Comparison of ENCODE assay signal across 11 cellular contexts in the genomic region with DNA sequence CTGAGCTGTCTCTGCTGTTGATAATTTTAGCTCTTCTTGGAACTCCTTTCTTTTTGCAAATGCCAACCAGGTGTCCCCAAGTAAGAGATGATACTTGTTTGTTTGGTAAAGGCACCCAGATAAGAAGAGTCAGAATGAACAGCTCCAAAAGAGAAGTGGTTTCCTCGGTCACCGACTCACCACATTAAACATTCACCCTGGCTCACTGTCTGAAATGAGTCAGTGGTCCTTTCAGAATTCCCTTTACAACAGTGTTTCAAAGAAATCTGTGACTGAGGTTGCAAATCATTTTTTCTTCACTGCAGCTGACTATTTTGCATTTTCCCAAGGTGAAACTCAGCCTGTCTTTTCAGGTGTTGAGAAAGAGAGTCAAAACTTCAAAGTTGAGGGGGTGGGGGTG. TPM values are rescaled to one million over a fixed set of nuclear protein-coding genes. Genes with fewer than 3 reads are reported as not detected.
DNase-seq lines count a peak whose midpoint lies in the region; ATAC-seq and TF ChIP-seq lines count a peak whose summit lies in the region.
"Had no signal": no experiment of that assay in that cellular context is flagged by ENCODE, and none has a peak within 500 bp of the region (broad histone marks: within the 10 kb centered on the region; RNA-seq: fewer than 3 reads in every experiment).

No MANE protein-coding gene starts in this region.

- H3K4me1 Mint-ChIP-seq in CD14-positive monocyte = peaks cover 96% of the 10 kb centered on the region
- peaks cover 85% of the 10 kb centered on the region for H3K4me1 Mint-ChIP-seq in T-helper 1 cell treated with Interleukin-12 subunit alpha and Interleukin-12 subunit beta and Interleukin-4 antibody, amounts not matched to agents 30 μg/mL and 1 μg/mL, for 36 hours (ENCODE audit: low read depth)

- H3K9me3 ChIP-seq in SJCRH30 (replicated peaks) = no peaks in the 10 kb centered on the region

- H3K27me3 Mint-ChIP-seq in CD14-positive monocyte (ENCODE audit: low read depth in 3 of 3) = peaks cover 0 to 2% (median 0%) of the 10 kb centered on the region in 3 donors
- peaks cover 51% of the 10 kb centered on the region for H3K27me3 Mint-ChIP-seq in T-helper 1 cell treated with Interleukin-12 subunit alpha and Interleukin-12 subunit beta and Interleukin-4 antibody, amounts not matched to agents 30 μg/mL and 1 μg/mL, for 36 hours (ENCODE audit: low read depth)

- ATAC-seq in HG02678 (IDR thresholded peaks at IDR 0.05; ENCODE audit: unreplicated experiment) = peak; percentile 21

- peak overlapping the region in 1 of 2 donors; percentile 53 for H3K4me3 Mint-ChIP-seq in CD14-positive monocyte
- peak overlapping the region; percentile 70 for H3K4me3 Mint-ChIP-seq in T-helper 1 cell treated with Interleukin-12 subunit alpha and Interleukin-12 subunit beta and Interleukin-4 antibody, amounts not matched to agents 30 μg/mL and 1 μg/mL, for 36 hours

- no peak for TF ChIP-seq CTCF in CD14-positive monocyte (IDR thresholded peaks at IDR 0.05)

- DNase-seq in CD14-positive monocyte (ENCODE audit: low spot score) (no peak), astrocyte of the hippocampus (ENCODE audit: low read depth, low spot score) (peak; percentile 53), NCI-H1105 treated with DMSO at 0.1 percent for 48 hours (lab: John Stamatoyannopoulos, UW) (no peak), COR-L47 (lab: John Stamatoyannopoulos, UW) (no peak), AML-193 (lab: John Stamatoyannopoulos, UW) (no peak), SJCRH30 (no peak)
- DNase-seq: aorta, midbrain, SHP77 treated with DMSO at 0.1 percent for 48 hours had no signal

- H3K27me3 ChIP-seq in SJCRH30 = no peaks in the 10 kb centered on the region

- peak overlapping the region in 6 of 7 donors; percentile 91 to 97 (median 96) for H3K27ac Mint-ChIP-seq in CD14-positive monocyte
- H3K27ac Mint-ChIP-seq in T-helper 1 cell treated with Interleukin-12 subunit alpha and Interleukin-12 subunit beta and Interleukin-4 antibody, amounts not matched to agents 30 μg/mL and 1 μg/mL, for 36 hours = peak overlapping the region; percentile 89

- intact Hi-C loops in CD14-positive monocyte (cut with micrococcal nuclease) = loop anchor here (5.0 kb wide), 3 partner anchors 78 to 193 kb away; no protein-coding TSS in a partner anchor

- H3K4me3 ChIP-seq in SJCRH30 = no peak overlapping the region

- H3K36me3 Mint-ChIP-seq in CD14-positive monocyte = peaks cover 0 to 5% of the 10 kb centered on the region in 2 donors
- H3K36me3 Mint-ChIP-seq in T-helper 1 cell treated with Interleukin-12 subunit alpha and Interleukin-12 subunit beta and Interleukin-4 antibody, amounts not matched to agents 30 μg/mL and 1 μg/mL, for 36 hours (ENCODE audit: low read depth) = peaks cover 16% of the 10 kb centered on the region

- H3K4me1 ChIP-seq in SJCRH30 = peaks cover 20% of the 10 kb centered on the region

- H3K9me3 Mint-ChIP-seq in CD14-positive monocyte = peaks cover 0 to 3% (median 0%) of the 10 kb centered on the region in 7 donors
- no peaks in the 10 kb centered on the region for H3K9me3 Mint-ChIP-seq in T-helper 1 cell treated with Interleukin-12 subunit alpha and Interleukin-12 subunit beta and Interleukin-4 antibody, amounts not matched to agents 30 μg/mL and 1 μg/mL, for 36 hours

- H3K27ac ChIP-seq in SJCRH30 = no peak overlapping the region

- H3K36me3 ChIP-seq in SJCRH30 = no peaks in the 10 kb centered on the region

RNA-seq across cellular contexts. Expression of gene CXCR4, which starts 16.2 kb away (rescaled TPM):
- polyA plus RNA-seq in CD14-positive monocyte = 100 to 1,000 TPM; 140 to 391 TPM
- total RNA-seq in SJCRH30 (2014; rRNA removed; shearing (Covaris generic)) = 161 and 164 TPM in 2 replicates
